Comparison of ENCODE assay signal across 11 cellular contexts in the genomic region with DNA sequence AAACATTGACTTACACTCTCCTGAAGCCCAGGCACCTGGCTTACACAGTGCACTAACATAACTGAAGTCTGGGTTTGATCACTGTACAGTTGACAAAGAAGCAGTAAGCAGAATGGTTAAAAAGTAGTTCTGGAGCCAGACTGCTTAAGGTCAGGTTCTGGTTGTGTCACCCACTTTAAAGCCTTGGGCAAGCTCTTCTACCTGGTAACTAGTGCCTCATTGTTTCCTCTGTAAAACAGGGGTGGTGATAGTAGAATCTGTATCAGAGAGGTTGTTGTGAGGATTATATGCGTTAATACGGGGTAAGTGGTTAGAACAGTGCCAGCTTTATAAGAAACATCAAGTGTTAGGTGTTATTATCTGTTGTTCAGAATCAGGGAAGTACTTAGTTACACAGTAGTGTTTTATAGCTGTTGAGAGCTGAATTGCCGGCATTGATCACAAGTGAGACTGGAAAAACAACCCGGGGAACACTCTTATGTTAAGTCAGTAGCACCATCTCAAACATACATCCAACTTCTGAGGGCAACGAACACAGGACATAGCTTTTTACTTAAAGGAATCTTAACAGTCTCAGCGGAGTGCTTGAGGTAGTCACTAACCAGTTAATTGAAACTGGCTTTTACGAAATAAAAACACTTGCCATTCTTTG. TPM values are rescaled to one million over a fixed set of nuclear protein-coding genes. Genes with fewer than 3 reads are reported as not detected.
DNase-seq lines count a peak whose midpoint lies in the region; ATAC-seq, FAIRE-seq and TF ChIP-seq lines count a peak whose summit lies in the region.
"Had no signal": no experiment of that assay in that cellular context is flagged by ENCODE, and none has a peak within 500 bp of the region (broad histone marks: within the 10 kb centered on the region; RNA-seq: fewer than 3 reads in every experiment).

No MANE protein-coding gene starts in this region.

- H3K4me2 ChIP-seq in PC-3 (ENCODE audit: low read length) (peak overlapping the region; percentile 92), fibroblast of lung (ENCODE audit: extremely low read depth, insufficient read depth, low read length) (peak overlapping the region; percentile 69)

- H3K9me2 ChIP-seq in PC-3 (replicated peaks; ENCODE audit: low read length): no peaks in the 10 kb centered on the region

- BruUV-seq in PC-3 (replicated peaks; lab: Mats Ljungman, UMichigan): no TSS peak

- no peak for TF ChIP-seq POLR2A in GM12891 (IDR thresholded peaks at IDR 0.05; ENCODE audit: low read depth, low read length)

- H2AFZ ChIP-seq in PC-3 (ENCODE audit: low read length): no peak overlapping the region
- no peak overlapping the region for H2AFZ ChIP-seq in fibroblast of lung (ENCODE audit: low read length)

- H3K9ac ChIP-seq in PC-3 (ENCODE audit: low read length): no peak overlapping the region
- no peak overlapping the region for H3K9ac ChIP-seq in fibroblast of lung (ENCODE audit: insufficient read depth, low read length)
- peak overlapping the region; percentile 5 to 18 (median 10) for H3K9ac ChIP-seq in skeletal muscle tissue (ENCODE audit: low read depth in 1 of 3, low read length in 3 of 3)

- H3K4me3 ChIP-seq in PC-3 (ENCODE audit: low read length) (peak overlapping the region; percentile 85), fibroblast of lung (replicated peaks in 1 of 4; ENCODE audit: control extremely low read depth in 1 of 4, insufficient read depth in 1 of 4, low read depth in 3 of 4, low read length in 4 of 4) (peak overlapping the region in 3 of 4 experiments; percentile 1 to 100 (median 86)), skeletal muscle tissue (ENCODE audit: low read length in 3 of 3) (peak overlapping the region in 1 of 3 donors; percentile 47)

- intact Hi-C loops in PC-3 (cut with micrococcal nuclease): loop anchor here (2.0 kb wide), 1 partner anchor 40 kb away; no protein-coding TSS in a partner anchor

- no peak for TF ChIP-seq CTCF in PC-3 (conservative IDR thresholded peaks at IDR 0.05; ENCODE audit: low read depth, low read length)
- no peak for TF ChIP-seq CTCF in fibroblast of lung (conservative IDR thresholded peaks at IDR 0.05 in 1 of 2, IDR thresholded peaks at IDR 0.05 in 1 of 2; ENCODE audit: low read depth in 1 of 2, low read length in 2 of 2)

- POLR2A ChIA-PET in PC-3 (lab: Charles Lee; ENCODE audit: unreplicated experiment) (interaction anchor here (0.6 kb wide), 1 partner anchor 38 kb away, joined by 4 read pairs; no protein-coding TSS in a partner anchor), HEK293T (lab: Yijun Ruan, JAX) (interaction anchor here (1.0 kb wide), 1 partner anchor 12 kb away, joined by 3 read pairs; no protein-coding TSS in a partner anchor)

- H4K20me1 ChIP-seq in PC-3 (ENCODE audit: low read length): peaks cover 52% of the 10 kb centered on the region
- H4K20me1 ChIP-seq in fibroblast of lung (ENCODE audit: control insufficient read depth, extremely low read depth, insufficient read depth, low read length): peaks cover 2% of the 10 kb centered on the region

- no peak for DNase-seq in GM12891 (ENCODE audit: insufficient read length, low spot score)
- DNase-seq in PC-3: peak; percentile 35
- peak; percentile 25 to 36 for DNase-seq in fibroblast of lung (ENCODE audit: low read depth in 2 of 2)
- DNase-seq in DMS53 treated with DMSO at 0.1 percent for 48 hours (lab: John Stamatoyannopoulos, UW; ENCODE audit: unreplicated experiment): no peak
- DNase-seq in HEK293T (ENCODE audit: extremely low spot score): no peak
- DNase-seq in activated CD4-positive, CD25-positive, alpha-beta regulatory T cell (lab: John Stamatoyannopoulos, UW): no peak
- DNase-seq: activated CD4-positive, alpha-beta T cell treated with anti-CD3 and anti-CD28 coated beads, Interleukin-2, amount 50 U/mL, for 4 hours; erythroblast; spleen had no signal

- no peaks in the 10 kb centered on the region for H3K9me3 ChIP-seq in PC-3 (ENCODE audit: low read length)
- H3K9me3 ChIP-seq in fibroblast of lung (ENCODE audit: control insufficient read depth, insufficient read depth, low read depth, low read length): no peaks in the 10 kb centered on the region
- H3K9me3 ChIP-seq in skeletal muscle tissue (ENCODE audit: control insufficient read depth in 3 of 3, low read length in 3 of 3): no peaks in the 10 kb centered on the region
- H3K9me3 ChIP-seq: spleen had no signal

- H3K79me2 ChIP-seq in PC-3 (ENCODE audit: low read length) (peaks cover 83% of the 10 kb centered on the region), fibroblast of lung (ENCODE audit: control insufficient read depth, insufficient read depth, low read length) (peaks cover 82% of the 10 kb centered on the region)

- CTCF ChIA-PET in PC-3 (lab: Charles Lee) (no interaction called here), HEK293T (lab: Yijun Ruan, JAX) (interaction anchor here (0.7 to 1.0 kb wide), 2 partner anchors 12 to 17 kb away, joined by 3 read pairs; no protein-coding TSS in a partner anchor)

- FAIRE-seq in GM12891 (lab: Jason Lieb, UNC): no peak

- H3K36me3 ChIP-seq in PC-3 (ENCODE audit: low read depth, low read length) (peaks cover 4% of the 10 kb centered on the region; the same call in 1 of the 2 replicates), fibroblast of lung (ENCODE audit: control insufficient read depth, insufficient read depth, low read length) (no peaks in the 10 kb centered on the region), skeletal muscle tissue (ENCODE audit: control insufficient read depth in 3 of 3, insufficient read depth in 3 of 3, low read length in 3 of 3) (no peaks in the 10 kb centered on the region)
- H3K36me3 ChIP-seq: spleen had no signal

- H3K27me3 ChIP-seq in PC-3 (ENCODE audit: low read length): no peaks in the 10 kb centered on the region
- H3K27me3 ChIP-seq in fibroblast of lung (ENCODE audit: control insufficient read depth, insufficient read depth, low read length): no peaks in the 10 kb centered on the region
- H3K27me3 ChIP-seq in skeletal muscle tissue (ENCODE audit: control insufficient read depth in 3 of 3, insufficient read depth in 3 of 3, low read length in 3 of 3): no peaks in the 10 kb centered on the region
- H3K27me3 ChIP-seq: spleen had no signal

- no peak overlapping the region for H3K27ac ChIP-seq in PC-3 (ENCODE audit: low read length)
- H3K27ac ChIP-seq in fibroblast of lung (ENCODE audit: insufficient read depth, low read length): no peak overlapping the region
- H3K27ac ChIP-seq in skeletal muscle tissue (ENCODE audit: low read depth, low read length): peak overlapping the region; percentile 55

- H3F3A ChIP-seq in PC-3 (ENCODE audit: low read length, unreplicated experiment): no peaks in the 10 kb centered on the region

- H3K4me1 ChIP-seq in PC-3 (ENCODE audit: insufficient read depth, low read length): peaks cover 42% of the 10 kb centered on the region
- peaks cover 2% of the 10 kb centered on the region for H3K4me1 ChIP-seq in fibroblast of lung (ENCODE audit: control insufficient read depth, extremely low read depth, insufficient read depth, low read length)
- H3K4me1 ChIP-seq in skeletal muscle tissue (ENCODE audit: control insufficient read depth in 3 of 3, insufficient read depth in 3 of 3, low read length in 3 of 3): peaks cover 19 to 55% (median 46%) of the 10 kb centered on the region in 3 donors

- no peak for ATAC-seq in PC-3
- no peak for ATAC-seq in HG03280 (IDR thresholded peaks at IDR 0.05; ENCODE audit: unreplicated experiment)

TF ChIP-seq in GM12891, 5 proteins besides CTCF, POLR2A, EP300 and RAD21:
- TF ChIP-seq POLR2AphosphoS5 (IDR thresholded peaks at IDR 0.05; ENCODE audit: low read depth, low read length): 0 out of 2 replicates have a peak, but pooled peaks have one; percentile 36
- no peak for TF ChIP-seq TAF1 (IDR thresholded peaks at IDR 0.05; ENCODE audit: low read depth, low read length)
- no peak for TF ChIP-seq POU2F2 (IDR thresholded peaks at IDR 0.05; ENCODE audit: low read depth, low read length)
- no peak for TF ChIP-seq PAX5 (IDR thresholded peaks at IDR 0.05; ENCODE audit: insufficient read depth, low read length, severe bottlenecking)

TF ChIP-seq in HEK293T, 16 proteins besides CTCF, POLR2A, EP300 and RAD21:
- no peak for TF ChIP-seq ARNT (IDR thresholded peaks at IDR 0.05)
- no peak for TF ChIP-seq TARDBP (IDR thresholded peaks at IDR 0.05)
- no peak for TF ChIP-seq NFRKB (IDR thresholded peaks at IDR 0.05)
- TF ChIP-seq FOXK2 (IDR thresholded peaks at IDR 0.05): no peak
- no peak for TF ChIP-seq FOXM1 (IDR thresholded peaks at IDR 0.05; ENCODE audit: borderline replicate concordance)
- TF ChIP-seq, protein P1, sequence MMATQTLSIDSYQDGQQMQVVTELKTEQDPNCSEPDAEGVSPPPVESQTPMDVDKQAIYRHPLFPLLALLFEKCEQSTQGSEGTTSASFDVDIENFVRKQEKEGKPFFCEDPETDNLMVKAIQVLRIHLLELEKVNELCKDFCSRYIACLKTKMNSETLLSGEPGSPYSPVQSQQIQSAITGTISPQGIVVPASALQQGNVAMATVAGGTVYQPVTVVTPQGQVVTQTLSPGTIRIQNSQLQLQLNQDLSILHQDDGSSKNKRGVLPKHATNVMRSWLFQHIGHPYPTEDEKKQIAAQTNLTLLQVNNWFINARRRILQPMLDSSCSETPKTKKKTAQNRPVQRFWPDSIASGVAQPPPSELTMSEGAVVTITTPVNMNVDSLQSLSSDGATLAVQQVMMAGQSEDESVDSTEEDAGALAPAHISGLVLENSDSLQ (IDR thresholded peaks at IDR 0.05): no peak
- no peak for TF ChIP-seq ELF4 (IDR thresholded peaks at IDR 0.05)
- no peak for TF ChIP-seq L3MBTL2 (conservative IDR thresholded peaks at IDR 0.05)

RNA-seq across cellular contexts. Expression of a gene that starts 3.7 kb away (rescaled TPM):
- 11.0 TPM for polyA plus RNA-seq in GM12891 (2012; ENCODE audit: low read depth, missing spikeins)
- total RNA-seq in PC-3 (2014; rRNA removed): 17.2 and 21.1 TPM in 2 replicates
- total RNA-seq in fibroblast of lung: 127 and 138 TPM in 2 replicates
- 36.4 and 38.2 TPM in 2 replicates for polyA plus RNA-seq in fibroblast of lung
- 16.9 and 22.6 TPM in 2 replicates for polyA plus RNA-seq in fibroblast of lung (2012)
- polyA minus RNA-seq in fibroblast of lung (ENCODE audit: low replicate concordance): 58.0 and 88.5 TPM in 2 replicates
- 126 TPM for total RNA-seq in skeletal muscle tissue

Comparison
In these comparisons a context has a peak if more than half of its experiments do, and no peak if none do; other contexts are left out.
1. DNase-seq: peak in PC-3 (single experiment) and fibroblast of lung (2 of 2); none in GM12891 (single experiment), DMS53 treated with DMSO at 0.1 percent for 48 hours (single experiment), HEK293T (single experiment) and activated CD4-positive, CD25-positive, alpha-beta regulatory T cell (0 of 4).
2. H3K9ac ChIP-seq: peak in skeletal muscle tissue (3 of 3); none in PC-3 (single experiment) and fibroblast of lung (single experiment).